In the genomic region with DNA sequence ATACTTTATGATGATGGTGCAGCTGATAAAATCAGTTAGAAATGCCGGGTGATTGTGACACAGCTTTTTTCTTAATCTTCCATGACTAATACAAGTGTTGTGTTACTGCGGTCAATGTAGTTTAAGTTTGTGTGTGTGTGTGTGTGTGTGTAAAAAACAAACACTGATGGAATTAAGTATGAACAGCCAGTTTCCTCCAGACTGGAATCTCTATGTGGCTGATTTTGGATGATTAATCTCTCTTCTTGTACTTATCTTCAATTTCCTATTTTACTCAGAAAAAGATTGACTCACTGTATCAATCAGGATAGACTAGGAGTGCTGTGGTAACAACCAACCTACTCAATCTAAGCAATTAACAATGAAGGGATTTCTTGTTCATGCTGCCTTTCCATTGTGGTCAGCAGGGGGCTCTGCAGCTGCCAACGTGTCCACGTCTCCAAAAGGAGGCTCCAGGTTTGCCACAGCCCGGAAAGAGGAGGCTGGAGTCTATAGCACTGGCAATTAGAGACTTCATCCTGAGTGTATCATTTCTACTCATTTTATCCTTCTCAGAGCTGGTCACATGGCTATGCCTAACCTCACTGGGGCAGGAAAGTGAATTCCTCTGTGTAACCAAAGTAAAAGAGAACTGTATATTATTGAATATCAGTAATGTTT, we compare ENCODE assay signal across 8 cellular contexts.
A peak's percentile ranks its signal among the peaks of the same experiment; 100 is the strongest.
DNase-seq lines count a peak whose midpoint lies in the region; ATAC-seq and TF ChIP-seq lines count a peak whose summit lies in the region.

No MANE protein-coding gene starts in this region.

- H4K20me1 ChIP-seq in OCI-LY1 (ENCODE audit: insufficient read depth, low read length), result no peaks in the 10 kb centered on the region

- H3K36me3 Mint-ChIP-seq in progenitor cell of endocrine pancreas (ENCODE audit: insufficient read depth), result no peaks in the 10 kb centered on the region

- no peak overlapping the region for H3K9ac ChIP-seq in OCI-LY1 (ENCODE audit: low read length)

- DNase-seq in AG10803 (ENCODE audit: low read depth) (peak; percentile 98), epithelial cell of esophagus (ENCODE audit: low read depth) (peak; percentile 84), progenitor cell of endocrine pancreas (ENCODE audit: low spot score, unreplicated experiment) (no peak), spleen (no peak), middle frontal gyrus (ENCODE audit: extremely low spot score, low spot score) (no peak)

- H3K9me3 ChIP-seq in OCI-LY1 (ENCODE audit: low read length), result no peaks in the 10 kb centered on the region
- H3K9me3 ChIP-seq in spleen, result no peaks in the 10 kb centered on the region

- TF ChIP-seq CTCF in AG10803 (conservative IDR thresholded peaks at IDR 0.05; ENCODE audit: low read length), result peak; percentile 44
- peak; percentile 55 for TF ChIP-seq CTCF in GM12872 (IDR thresholded peaks at IDR 0.05; ENCODE audit: insufficient read depth, low read depth, low read length)
- TF ChIP-seq CTCF in OCI-LY1 (IDR thresholded peaks at IDR 0.05; ENCODE audit: low read length), result peak; percentile 42; the same call in 1 of the 2 replicates
- TF ChIP-seq CTCF in epithelial cell of esophagus (IDR thresholded peaks at IDR 0.05; ENCODE audit: insufficient read depth, low read depth, low read length, missing control alignments), result peak; percentile 53
- peak; percentile 58 for TF ChIP-seq CTCF in progenitor cell of endocrine pancreas (IDR thresholded peaks at IDR 0.05; ENCODE audit: unreplicated experiment)
- TF ChIP-seq CTCF in spleen (IDR thresholded peaks at IDR 0.05 in 8 of 11, conservative IDR thresholded peaks at IDR 0.05 in 3 of 11), result peak in 1 of 11 experiments; percentile 31

- no peak overlapping the region for H3K4me3 Mint-ChIP-seq in progenitor cell of endocrine pancreas (ENCODE audit: low read depth)

- H3F3A ChIP-seq in OCI-LY1 (ENCODE audit: insufficient read depth, low read length), result no peaks in the 10 kb centered on the region

- WGBS in spleen, 5 donors, result 58 to 74% (median 64%) methylated on average over 5 of the region's 5 CpGs

- no peak overlapping the region for H2AFZ ChIP-seq in OCI-LY1 (ENCODE audit: low read length)

- intact Hi-C loops in spleen (cut with DNase I; ENCODE audit: low total_unique reads), result no loop called here

- H3K9me2 ChIP-seq in OCI-LY1 (ENCODE audit: low read depth, low read length), result no peaks in the 10 kb centered on the region

- TF ChIP-seq POLR2A in spleen (IDR thresholded peaks at IDR 0.05), result no peak

- no peaks in the 10 kb centered on the region for H3K9me3 Mint-ChIP-seq in progenitor cell of endocrine pancreas (ENCODE audit: low read depth)

- H3K27ac ChIP-seq in OCI-LY1 (ENCODE audit: low read depth, low read length, poor library complexity, severe bottlenecking) (no peak overlapping the region), spleen (no peak overlapping the region)

- ATAC-seq in HG02623 (IDR thresholded peaks at IDR 0.05; ENCODE audit: unreplicated experiment), result no peak

- no peaks in the 10 kb centered on the region for H3K36me3 ChIP-seq in OCI-LY1 (ENCODE audit: insufficient read depth, low read length)
- H3K36me3 ChIP-seq in spleen, result no peaks in the 10 kb centered on the region

- no peaks in the 10 kb centered on the region for H3K27me3 Mint-ChIP-seq in progenitor cell of endocrine pancreas

- no peaks in the 10 kb centered on the region for H3K79me2 ChIP-seq in OCI-LY1 (ENCODE audit: insufficient read depth, low read length)

- peaks cover 4% of the 10 kb centered on the region for H3K4me1 Mint-ChIP-seq in progenitor cell of endocrine pancreas (ENCODE audit: low read depth)

- H3K27ac Mint-ChIP-seq in progenitor cell of endocrine pancreas, result no peak overlapping the region

- H3K27me3 ChIP-seq in OCI-LY1 (ENCODE audit: insufficient read depth, low read length), result no peaks in the 10 kb centered on the region
- no peaks in the 10 kb centered on the region for H3K27me3 ChIP-seq in spleen (replicated peaks in 1 of 7)

- H3K4me3 ChIP-seq in AG10803 (ENCODE audit: low read length) (no peak overlapping the region), OCI-LY1 (ENCODE audit: low read depth, low read length, poor library complexity, severe bottlenecking) (no peak overlapping the region), epithelial cell of esophagus (ENCODE audit: low read length) (no peak overlapping the region), spleen (no peak overlapping the region)

- no peak overlapping the region for H3K4me2 ChIP-seq in OCI-LY1 (ENCODE audit: low read length)

- no peaks in the 10 kb centered on the region for H3K4me1 ChIP-seq in OCI-LY1 (ENCODE audit: insufficient read depth, low read length, severe bottlenecking)
- no peaks in the 10 kb centered on the region for H3K4me1 ChIP-seq in spleen

Comparison
In these comparisons a context has a peak if more than half of its experiments do, and no peak if none do; other contexts are left out.
1. DNase-seq: peak in AG10803 (single experiment) and epithelial cell of esophagus (single experiment); none in progenitor cell of endocrine pancreas (single experiment), spleen (single experiment) and middle frontal gyrus (single experiment).